ENCODE assay signal across 2 cellular contexts in the genomic region with DNA sequence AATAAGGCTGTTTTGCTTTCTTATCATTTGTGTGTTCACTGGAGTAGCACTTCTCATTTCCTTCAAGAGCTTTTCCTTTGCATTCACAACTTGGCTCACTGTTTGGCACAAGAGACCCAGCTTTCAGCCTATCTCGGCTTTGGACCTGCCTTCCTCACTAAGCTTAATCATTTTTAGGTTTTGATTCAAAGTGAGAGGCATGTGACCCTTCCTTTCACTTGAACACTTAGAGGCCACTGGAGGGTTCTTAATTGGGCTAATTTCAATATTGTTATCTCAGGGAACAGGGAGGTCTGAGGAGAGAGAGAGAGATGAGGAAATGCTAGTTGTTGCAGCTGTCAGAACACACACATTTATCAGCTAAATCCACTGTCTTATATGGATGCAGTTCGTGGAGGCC.
TF ChIP-seq lines count a peak whose summit lies in the region.

No MANE protein-coding gene starts in this region.

TF ChIP-seq in K562, 482 proteins besides CTCF, POLR2A, EP300 and RAD21:
- TF ChIP-seq CBFA2T3 (IDR thresholded peaks at IDR 0.05): peak; percentile 48; the same call in 1 of the 2 replicates
- TF ChIP-seq ASH1L (IDR thresholded peaks at IDR 0.05; ENCODE audit: borderline replicate concordance, low read depth, partially characterized antibody): no peak
- TF ChIP-seq TCF3 (CRISPR knock-in tag; IDR thresholded peaks at IDR 0.05): peak; percentile 23; the same call in 1 of the 2 replicates
- no peak for TF ChIP-seq PPARD (CRISPR knock-in tag; IDR thresholded peaks at IDR 0.05)
- 0 out of 2 replicates have a peak, but pooled peaks have one; percentile 11 for TF ChIP-seq CBFA2T2 (conservative IDR thresholded peaks at IDR 0.05)
- peak; percentile 8; the same call in 1 of the 2 replicates for TF ChIP-seq TAL1 (IDR thresholded peaks at IDR 0.05)
- peak; percentile 75; the same call in 1 of the 2 replicates for TF ChIP-seq ZNF12 (CRISPR knock-in tag; IDR thresholded peaks at IDR 0.05)

TF ChIP-seq in SK-N-SH, 30 proteins besides CTCF, POLR2A, EP300 and RAD21:
- TF ChIP-seq MEF2A (IDR thresholded peaks at IDR 0.05; ENCODE audit: borderline replicate concordance, low read depth) (no peak), SIN3A (IDR thresholded peaks at IDR 0.05; ENCODE audit: borderline replicate concordance, low read depth, low read length) (no peak), RFX5 (IDR thresholded peaks at IDR 0.05; ENCODE audit: low read length) (no peak), NRF1 (IDR thresholded peaks at IDR 0.05; ENCODE audit: low read depth, low read length) (no peak), TCF12 (IDR thresholded peaks at IDR 0.05) (no peak), MXI1 (IDR thresholded peaks at IDR 0.05; ENCODE audit: low read depth, low read length) (no peak)
- TF ChIP-seq, protein P1, sequence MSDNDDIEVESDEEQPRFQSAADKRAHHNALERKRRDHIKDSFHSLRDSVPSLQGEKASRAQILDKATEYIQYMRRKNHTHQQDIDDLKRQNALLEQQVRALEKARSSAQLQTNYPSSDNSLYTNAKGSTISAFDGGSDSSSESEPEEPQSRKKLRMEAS (IDR thresholded peaks at IDR 0.05; ENCODE audit: low read depth): no peak
